In genomic region chr16:85819245-85819644, GRCh38 we compare ENCODE assay signal across 8 cellular contexts. TPM values are rescaled to one million over a fixed set of nuclear protein-coding genes. Genes with fewer than 3 reads are reported as not detected.
DNase-seq lines count a peak whose midpoint lies in the region; ATAC-seq and TF ChIP-seq lines count a peak whose summit lies in the region.

No MANE protein-coding gene starts in this region.

- H3K27ac Mint-ChIP-seq in activated naive CD8-positive, alpha-beta T cell treated with anti-CD3 and anti-CD28 coated beads for 36 hours: no peak overlapping the region

- H3K4me3 Mint-ChIP-seq in activated naive CD8-positive, alpha-beta T cell treated with anti-CD3 and anti-CD28 coated beads for 36 hours: no peak overlapping the region

- peak; percentile 51 for DNase-seq in GM04504 (ENCODE audit: low read depth)
- DNase-seq in MM.1S: peak; percentile 65
- DNase-seq in SW480 (ENCODE audit: low spot score): peak; percentile 55
- DNase-seq in activated naive CD8-positive, alpha-beta T cell treated with anti-CD3 and anti-CD28 coated beads for 36 hours: peak; percentile 78
- peak; percentile 86 to 91 for DNase-seq in cardiac muscle cell (ENCODE audit: low read depth in 1 of 2, low spot score in 1 of 2)
- DNase-seq in prostate gland (ENCODE audit: low spot score): peak; percentile 71
- DNase-seq in aorta: peak; percentile 91 to 92

- WGBS in prostate gland: 3% methylated on average over 10 of the region's 10 CpGs
- 2 to 5% methylated on average over 10 of the region's 10 CpGs for WGBS in aorta, 2 donors

- H3K4me2 ChIP-seq in MM.1S (ENCODE audit: low read depth, low read length): no peak overlapping the region

- H3K9me3 Mint-ChIP-seq in activated naive CD8-positive, alpha-beta T cell treated with anti-CD3 and anti-CD28 coated beads for 36 hours: no peaks in the 10 kb centered on the region

- no peaks in the 10 kb centered on the region for H3K9me2 ChIP-seq in MM.1S (replicated peaks; ENCODE audit: insufficient read depth, low read length)

- no peaks in the 10 kb centered on the region for H3K9me3 ChIP-seq in MM.1S (replicated peaks; ENCODE audit: insufficient read depth, low read length)
- H3K9me3 ChIP-seq in cardiac muscle cell (ENCODE audit: low read depth): no peaks in the 10 kb centered on the region
- no peaks in the 10 kb centered on the region for H3K9me3 ChIP-seq in prostate gland
- H3K9me3 ChIP-seq in aorta (ENCODE audit: control insufficient read depth, low read length): no peaks in the 10 kb centered on the region

- no peaks in the 10 kb centered on the region for H3F3A ChIP-seq in MM.1S (ENCODE audit: insufficient read depth, low read length)

- peaks cover 7% of the 10 kb centered on the region for H3K4me1 Mint-ChIP-seq in activated naive CD8-positive, alpha-beta T cell treated with anti-CD3 and anti-CD28 coated beads for 36 hours

- H3K36me3 Mint-ChIP-seq in activated naive CD8-positive, alpha-beta T cell treated with anti-CD3 and anti-CD28 coated beads for 36 hours: no peaks in the 10 kb centered on the region

- H3K79me2 ChIP-seq in MM.1S (ENCODE audit: low read length): no peaks in the 10 kb centered on the region

- H3K4me1 ChIP-seq in MM.1S (ENCODE audit: low read length) (no peaks in the 10 kb centered on the region), cardiac muscle cell (ENCODE audit: low read depth) (no peaks in the 10 kb centered on the region), prostate gland (replicated peaks) (no peaks in the 10 kb centered on the region), aorta (ENCODE audit: control insufficient read depth in 1 of 2, insufficient read depth in 2 of 2, low read length in 2 of 2) (no peaks in the 10 kb centered on the region)

- no peak overlapping the region for H3K4me3 ChIP-seq in MM.1S (ENCODE audit: low read length)
- H3K4me3 ChIP-seq in cardiac muscle cell: no peak overlapping the region
- H3K4me3 ChIP-seq in prostate gland: no peak overlapping the region
- H3K4me3 ChIP-seq in aorta (ENCODE audit: low read length in 2 of 2): no peak overlapping the region

- H3K27ac ChIP-seq in MM.1S (ENCODE audit: low read length) (no peak overlapping the region), cardiac muscle cell (no peak overlapping the region), prostate gland (no peak overlapping the region), aorta (ENCODE audit: low read depth in 1 of 2, low read length in 2 of 2) (no peak overlapping the region)

- peaks cover 24% of the 10 kb centered on the region for H3K27me3 Mint-ChIP-seq in activated naive CD8-positive, alpha-beta T cell treated with anti-CD3 and anti-CD28 coated beads for 36 hours

- TF ChIP-seq CTCF in MM.1S (IDR thresholded peaks at IDR 0.05; ENCODE audit: low read length) (peak; percentile 47), cardiac muscle cell (IDR thresholded peaks at IDR 0.05; ENCODE audit: low read depth, low read length) (peak; percentile 78), prostate gland (IDR thresholded peaks at IDR 0.05) (peak; percentile 14 to 56 (median 50))

- H3K36me3 ChIP-seq in MM.1S (replicated peaks; ENCODE audit: insufficient read depth, low read length) (no peaks in the 10 kb centered on the region), cardiac muscle cell (no peaks in the 10 kb centered on the region), prostate gland (no peaks in the 10 kb centered on the region), aorta (ENCODE audit: control insufficient read depth in 1 of 2, insufficient read depth in 2 of 2, low read length in 1 of 2) (no peaks in the 10 kb centered on the region)

- intact Hi-C loops in prostate gland (cut with DNase I) (no loop called here), aorta (cut with DNase I) (loop anchor here in 1 of 2 donors (5.0 kb wide), 1 partner anchor 703 kb away; no protein-coding TSS in a partner anchor)

- no peak overlapping the region for H3K9ac ChIP-seq in MM.1S (ENCODE audit: low read length)

- TF ChIP-seq POLR2A in prostate gland (IDR thresholded peaks at IDR 0.05): no peak

- ATAC-seq in aorta (ENCODE audit: low FRiP score) (peak; percentile 59), HG02981 (IDR thresholded peaks at IDR 0.05; ENCODE audit: unreplicated experiment) (no peak)

- H3K27me3 ChIP-seq in MM.1S (replicated peaks; ENCODE audit: insufficient read depth, low read length): peaks cover 24% of the 10 kb centered on the region; the same call in 1 of the 2 replicates
- peaks cover 21% of the 10 kb centered on the region for H3K27me3 ChIP-seq in cardiac muscle cell
- no peaks in the 10 kb centered on the region for H3K27me3 ChIP-seq in prostate gland (replicated peaks; ENCODE audit: insufficient read depth)
- H3K27me3 ChIP-seq in aorta (ENCODE audit: control insufficient read depth in 1 of 2, insufficient read depth in 2 of 2, low read length in 1 of 2): no peaks in the 10 kb centered on the region

- H2AFZ ChIP-seq in MM.1S (ENCODE audit: low read length): no peak overlapping the region

- no peaks in the 10 kb centered on the region for H4K20me1 ChIP-seq in MM.1S (ENCODE audit: insufficient read depth, low read length)

RNA-seq across cellular contexts. Expression of gene COX4I1, which starts 19.8 kb away (rescaled TPM):
- 100 to 1,000 TPM; 524 to 548 TPM for total RNA-seq in activated naive CD8-positive, alpha-beta T cell treated with anti-CD3 and anti-CD28 coated beads for 36 hours
- 743 and 833 TPM in 2 replicates for total RNA-seq in cardiac muscle cell
- 856 and 1,231 TPM in 2 replicates for polyA plus RNA-seq in cardiac muscle cell
- total RNA-seq in prostate gland: 100 to 1,000 TPM; 345 to 562 TPM
- total RNA-seq in aorta: 100 to 1,000 TPM; 245 to 289 TPM
- polyA plus RNA-seq in aorta: 1,000 to 10,000 TPM in 1 of 2 donors, 100 to 1,000 TPM in 1; 549 to 1,007 TPM

RNA-seq across cellular contexts. Expression of gene EMC8, which starts 19.9 kb away (rescaled TPM):
- 10 to 100 TPM; 49.4 to 51.0 TPM for total RNA-seq in activated naive CD8-positive, alpha-beta T cell treated with anti-CD3 and anti-CD28 coated beads for 36 hours
- total RNA-seq in cardiac muscle cell (42.8 and 48.3 TPM in 2 replicates), prostate gland (10 to 100 TPM; 30.2 to 38.8 TPM), aorta (10 to 100 TPM; 18.7 to 19.2 TPM)
- polyA plus RNA-seq in cardiac muscle cell (45.2 and 54.8 TPM in 2 replicates), aorta (10 to 100 TPM; 14.5 to 23.0 TPM)
